ENCODE assay signal across 20 cellular contexts in genomic region chr7:157809154-157809862, GRCh38.
DNase-seq lines count a peak whose midpoint lies in the region; ATAC-seq and TF ChIP-seq lines count a peak whose summit lies in the region.
"Had no signal": no experiment of that assay in that cellular context is flagged by ENCODE, and none has a peak within 500 bp of the region (broad histone marks: within the 10 kb centered on the region; RNA-seq: fewer than 3 reads in every experiment).

No MANE protein-coding gene starts in this region.

- 94 to 95% methylated on average over 35 of the region's 35 CpGs for WGBS in heart right ventricle, 2 donors
- WGBS in spleen, 5 donors: 92 to 96% (median 94%) methylated on average over 28 to 35 of the region's 35 CpGs

- DNase-seq in activated T-cell treated with anti-CD3 and anti-CD28 coated beads, Interleukin-2, amount 50 U/mL, for 72 hours: no peak
- no peak for DNase-seq in activated T-cell treated with anti-CD3 and anti-CD28 coated beads for 4 hours
- DNase-seq in left ventricle myocardium superior: peak; percentile 8
- no peak for DNase-seq in heart right ventricle
- peak; percentile 58 for DNase-seq in spleen
- DNase-seq in NCI-H524 (lab: John Stamatoyannopoulos, UW): no peak
- DNase-seq: Caco-2; CD4-positive, CD25-positive, alpha-beta regulatory T cell; CD8-positive, alpha-beta T cell; DMS79; EL; GDM1; GM23248; H7; HCEC 1CT had no signal

- no peak for TF ChIP-seq POLR2A in spleen (IDR thresholded peaks at IDR 0.05)

- intact Hi-C loops in left ventricle myocardium superior (cut with micrococcal nuclease) (no loop called here), heart right ventricle (cut with DNase I) (no loop called here), spleen (cut with DNase I; ENCODE audit: low total_unique reads) (no loop called here)

- H3K36me3 Mint-ChIP-seq in activated T-cell treated with anti-CD3 and anti-CD28 coated beads, Interleukin-2, amount 50 U/mL, for 72 hours (ENCODE audit: insufficient read depth in 2 of 2): no peaks in the 10 kb centered on the region
- H3K36me3 Mint-ChIP-seq: CD8-positive, alpha-beta T cell had no signal

- H3K4me3 ChIP-seq in heart right ventricle (no peak overlapping the region), spleen (no peak overlapping the region)
- H3K4me3 ChIP-seq: BLaER1, GM12878, GM23248 had no signal

- H3K9me3 ChIP-seq in heart right ventricle: peaks cover 0 to 14% (median 0%) of the 10 kb centered on the region in 11 donors
- peaks cover 0 to 20% (median 5%) of the 10 kb centered on the region in 8 donors for H3K9me3 ChIP-seq in spleen
- H3K9me3 ChIP-seq: Caco-2 had no signal

- H3K4me1 ChIP-seq in heart right ventricle (no peaks in the 10 kb centered on the region), spleen (no peaks in the 10 kb centered on the region)
- H3K4me1 ChIP-seq: BLaER1, Caco-2 had no signal

- no peak overlapping the region for H3K4me3 Mint-ChIP-seq in activated T-cell treated with anti-CD3 and anti-CD28 coated beads, Interleukin-2, amount 50 U/mL, for 72 hours
- H3K4me3 Mint-ChIP-seq: B cell; CD4-positive, CD25-positive, alpha-beta regulatory T cell; CD8-positive, alpha-beta T cell had no signal

- no peaks in the 10 kb centered on the region for H3K4me1 Mint-ChIP-seq in activated T-cell treated with anti-CD3 and anti-CD28 coated beads, Interleukin-2, amount 50 U/mL, for 72 hours (ENCODE audit: low read depth)
- H3K4me1 Mint-ChIP-seq: B cell; CD4-positive, CD25-positive, alpha-beta regulatory T cell had no signal

- TF ChIP-seq CTCF in heart right ventricle (IDR thresholded peaks at IDR 0.05): no peak
- no peak for TF ChIP-seq CTCF in spleen (IDR thresholded peaks at IDR 0.05 in 8 of 11, conservative IDR thresholded peaks at IDR 0.05 in 3 of 11)

- H3K36me3 ChIP-seq in heart right ventricle (no peaks in the 10 kb centered on the region), spleen (no peaks in the 10 kb centered on the region)
- H3K36me3 ChIP-seq: BLaER1 had no signal

- no peak for ATAC-seq in activated T-cell treated with anti-CD3 and anti-CD28 coated beads, Interleukin-2, amount 50 U/mL, for 72 hours (replicated peaks in 1 of 2)
- ATAC-seq in left ventricle myocardium superior: no peak
- ATAC-seq in heart right ventricle: no peak
- ATAC-seq: CD8-positive, alpha-beta T cell; GM12878 had no signal

- no peaks in the 10 kb centered on the region for H3K27me3 Mint-ChIP-seq in activated T-cell treated with anti-CD3 and anti-CD28 coated beads, Interleukin-2, amount 50 U/mL, for 72 hours (ENCODE audit: low read depth)
- H3K27me3 Mint-ChIP-seq: B cell; CD4-positive, CD25-positive, alpha-beta regulatory T cell had no signal

- no peak overlapping the region for H3K27ac ChIP-seq in heart right ventricle
- no peak overlapping the region for H3K27ac ChIP-seq in spleen
- H3K27ac ChIP-seq: 22Rv1, BLaER1, C4-2B, GM23248 had no signal

- no peaks in the 10 kb centered on the region for H3K9me3 Mint-ChIP-seq in activated T-cell treated with anti-CD3 and anti-CD28 coated beads, Interleukin-2, amount 50 U/mL, for 72 hours
- H3K9me3 Mint-ChIP-seq: CD8-positive, alpha-beta T cell had no signal

- peak overlapping the region; percentile 46 for H3K27ac Mint-ChIP-seq in activated T-cell treated with anti-CD3 and anti-CD28 coated beads, Interleukin-2, amount 50 U/mL, for 72 hours
- H3K27ac Mint-ChIP-seq: B cell; CD4-positive, CD25-positive, alpha-beta regulatory T cell; CD8-positive, alpha-beta T cell had no signal

- H3K27me3 ChIP-seq in heart right ventricle (peaks cover 0 to 3% (median 0%) of the 10 kb centered on the region in 7 donors), spleen (replicated peaks in 1 of 7) (no peaks in the 10 kb centered on the region)
- H3K27me3 ChIP-seq: BLaER1 had no signal

Comparison
In these comparisons a context has a peak if more than half of its experiments do, and no peak if none do; other contexts are left out.
1. DNase-seq: peak in left ventricle myocardium superior (single experiment) and spleen (single experiment); none in activated T-cell treated with anti-CD3 and anti-CD28 coated beads, Interleukin-2, amount 50 U/mL, for 72 hours (0 of 2), activated T-cell treated with anti-CD3 and anti-CD28 coated beads for 4 hours (single experiment), heart right ventricle (0 of 2) and NCI-H524 (0 of 2).